In genomic region chr10:5684971-5685763, GRCh38 we compare ENCODE assay signal across 8 cellular contexts. TPM values are rescaled to one million over a fixed set of nuclear protein-coding genes. Genes with fewer than 3 reads are reported as not detected.
DNase-seq lines count a peak whose midpoint lies in the region; ATAC-seq and TF ChIP-seq lines count a peak whose summit lies in the region.

No MANE protein-coding gene starts in this region.

- intact Hi-C loops in ovary (cut with DNase I) = loop anchor here in 1 of 4 donors (5.0 to 10.0 kb wide), 2 partner anchors 130 to 187 kb away; partner anchors contain the start of gene GDI2
- intact Hi-C loops in thyroid gland (cut with DNase I) = loop anchor here (5.0 to 10.0 kb wide), 2 partner anchors 130 to 187 kb away; partner anchors contain the start of gene GDI2

- peak; percentile 47 for ATAC-seq in GM19043 (IDR thresholded peaks at IDR 0.05; ENCODE audit: low read depth, unreplicated experiment)
- peak; percentile 50 for ATAC-seq in HG03378 (IDR thresholded peaks at IDR 0.05; ENCODE audit: unreplicated experiment)

- peaks cover 4% of the 10 kb centered on the region for H3K9me3 Mint-ChIP-seq in glutamatergic neuron (ENCODE audit: unreplicated experiment)

- peaks cover 3% of the 10 kb centered on the region for H3K27me3 Mint-ChIP-seq in glutamatergic neuron (ENCODE audit: unreplicated experiment)

- H3K27ac Mint-ChIP-seq in glutamatergic neuron (ENCODE audit: unreplicated experiment) = peak overlapping the region; percentile 90

- H3K36me3 ChIP-seq in ovary (no peaks in the 10 kb centered on the region), thyroid gland (no peaks in the 10 kb centered on the region)

- peaks cover 8% of the 10 kb centered on the region for H3K4me1 Mint-ChIP-seq in glutamatergic neuron (ENCODE audit: low read depth, unreplicated experiment)

- POLR2A ChIA-PET in RWPE1 (lab: Yijun Ruan, JAX; ENCODE audit: low non-redundant PET) = no interaction called here

- DNase-seq in RWPE1 (ENCODE audit: low spot score) (peak; percentile 44), glutamatergic neuron (peak; percentile 73), ovary (peak; percentile 47 to 75 (median 70)), thyroid gland (peak; percentile 74 to 80)
- peak; percentile 77 for DNase-seq in activated naive CD4-positive, alpha-beta T cell treated with Interleukin-2 at 50 U/mL for 16 hours

- CTCF ChIA-PET in RWPE1 (lab: Yijun Ruan, JAX) = no interaction called here

- H3K27me3 ChIP-seq in ovary (no peaks in the 10 kb centered on the region), thyroid gland (no peaks in the 10 kb centered on the region)

- TF ChIP-seq POLR2A in ovary (IDR thresholded peaks at IDR 0.05) (no peak), thyroid gland (IDR thresholded peaks at IDR 0.05) (peak in 1 of 2 donors; percentile 21)

- H3K4me1 ChIP-seq in ovary (ENCODE audit: insufficient read depth) (peaks cover 2% of the 10 kb centered on the region), thyroid gland (peaks cover 4 to 14% of the 10 kb centered on the region in 2 donors)

- H3K9me3 ChIP-seq in ovary (no peaks in the 10 kb centered on the region), thyroid gland (no peaks in the 10 kb centered on the region)

- 0 to 1% (median 1%) methylated on average over 71 to 77 of the region's 77 CpGs for WGBS in ovary, 3 donors
- 0% methylated on average over 27 to 56 of the region's 77 CpGs for WGBS in thyroid gland, 2 donors

- peak overlapping the region; percentile 98 for H3K4me3 Mint-ChIP-seq in glutamatergic neuron (ENCODE audit: unreplicated experiment)

- H3K4me3 ChIP-seq in ovary (peak overlapping the region; percentile 96), thyroid gland (replicated peaks in 1 of 3) (peak overlapping the region; percentile 76 to 98 (median 96))

- TF ChIP-seq CTCF in C4-2B (conservative IDR thresholded peaks at IDR 0.05) (peak; percentile 84), RWPE1 (conservative IDR thresholded peaks at IDR 0.05; ENCODE audit: low read depth) (peak; percentile 71), glutamatergic neuron (IDR thresholded peaks at IDR 0.05; ENCODE audit: partially characterized antibody, unreplicated experiment) (no peak), ovary (IDR thresholded peaks at IDR 0.05) (no peak), thyroid gland (IDR thresholded peaks at IDR 0.05) (peak; percentile 12 to 61 (median 42))

- H3K36me3 Mint-ChIP-seq in glutamatergic neuron (ENCODE audit: unreplicated experiment) = no peaks in the 10 kb centered on the region

- H3K27ac ChIP-seq in C4-2B = peak overlapping the region; percentile 96
- peak overlapping the region; percentile 83 for H3K27ac ChIP-seq in RWPE1
- peak overlapping the region; percentile 32 to 83 for H3K27ac ChIP-seq in ovary
- H3K27ac ChIP-seq in thyroid gland = peak overlapping the region; percentile 50 to 86 (median 71)

- no peak for TF ChIP-seq EP300 in ovary (IDR thresholded peaks at IDR 0.05)

RNA-seq across cellular contexts. Expression of gene TASOR2, which starts 0.5 kb away (rescaled TPM):
- total RNA-seq in glutamatergic neuron (ENCODE audit: unreplicated experiment) (57.2 TPM), ovary (10 to 100 TPM; 60.8 to 91.2 (median 70.0) TPM), thyroid gland (100 to 1,000 TPM in 1 of 4 donors, 10 to 100 TPM in 3; 73.2 to 132 (median 96.3) TPM)
- polyA plus RNA-seq in ovary = 10 to 100 TPM in 1 of 2 donors, 1 to 10 TPM in 1; 9.3 to 23.7 TPM

RNA-seq across cellular contexts. Expression of gene ASB13, which starts 18.8 kb away (rescaled TPM):
- 13.9 TPM for total RNA-seq in glutamatergic neuron (ENCODE audit: unreplicated experiment)
- total RNA-seq in ovary = 10 to 100 TPM; 17.9 to 45.6 (median 29.0) TPM
- polyA plus RNA-seq in ovary = 10 to 100 TPM; 15.0 to 23.2 TPM
- 10 to 100 TPM in 3 of 4 donors, 1 to 10 TPM in 1; 9.9 to 27.7 (median 14.2) TPM for total RNA-seq in thyroid gland

Comparison
In these comparisons a context has a peak if more than half of its experiments do, and no peak if none do; other contexts are left out.
1. Peak in every context shown above with its lines: DNase-seq, ATAC-seq, H3K4me3 ChIP-seq and H3K27ac ChIP-seq.
2. CTCF ChIP-seq: peak in C4-2B (single experiment), RWPE1 (single experiment) and thyroid gland (6 of 6); none in glutamatergic neuron (single experiment) and ovary (0 of 3).